26 cellular contexts compared by ENCODE assay signal in genomic region chr1:186202174-186202843, GRCh38.
DNase-seq lines count a peak whose midpoint lies in the region; ATAC-seq, FAIRE-seq and TF ChIP-seq lines count a peak whose summit lies in the region.
"Had no signal": no experiment of that assay in that cellular context is flagged by ENCODE, and none has a peak within 500 bp of the region (broad histone marks: within the 10 kb centered on the region; RNA-seq: fewer than 3 reads in every experiment).

No MANE protein-coding gene starts in this region.

- no peak for TF ChIP-seq POLR2A in uterus (IDR thresholded peaks at IDR 0.05)

- intact Hi-C loops in left cardiac atrium (cut with DNase I) = no loop called here
- intact Hi-C loops in pancreas (cut with DNase I) = no loop called here
- intact Hi-C loops in uterus (cut with DNase I; ENCODE audit: low total_unique reads) = no loop called here

- 74 to 84% methylated on average over 7 of the region's 7 CpGs for WGBS in pancreas, 2 donors

- CTCF ChIA-PET in activated CD8-positive, alpha-beta memory T cell treated with anti-CD3 and anti-CD28 coated beads, Interleukin-2, amount 10 ng/mL, durations not matched to agents 7 days and 5 days (lab: Charles Lee) = no interaction called here

- H3K27ac ChIP-seq in pancreas (no peak overlapping the region), uterus (no peak overlapping the region)
- H3K27ac ChIP-seq: 22Rv1, colonic mucosa, right lobe of liver, SJSA1 had no signal

- H3K9me3 ChIP-seq in pancreas (no peaks in the 10 kb centered on the region), uterus (no peaks in the 10 kb centered on the region)
- H3K9me3 ChIP-seq: colonic mucosa, right lobe of liver, SJSA1 had no signal

- no peaks in the 10 kb centered on the region for H3K36me3 Mint-ChIP-seq in activated CD8-positive, alpha-beta memory T cell treated with anti-CD3 and anti-CD28 coated beads, Interleukin-2, amount 10 ng/mL, durations not matched to agents 7 days and 5 days
- H3K36me3 Mint-ChIP-seq: mesothelial cell of epicardium had no signal

- H3K4me1 ChIP-seq in pancreas (no peaks in the 10 kb centered on the region), uterus (no peaks in the 10 kb centered on the region)
- H3K4me1 ChIP-seq: colonic mucosa, right lobe of liver, SJSA1 had no signal

- no peaks in the 10 kb centered on the region for H3K27me3 ChIP-seq in pancreas
- H3K27me3 ChIP-seq in uterus = no peaks in the 10 kb centered on the region
- H3K27me3 ChIP-seq: colonic mucosa, right lobe of liver, SJSA1 had no signal

- peaks cover 24% of the 10 kb centered on the region for H3K27me3 Mint-ChIP-seq in activated CD8-positive, alpha-beta memory T cell treated with anti-CD3 and anti-CD28 coated beads, Interleukin-2, amount 10 ng/mL, durations not matched to agents 7 days and 5 days

- H3K4me1 Mint-ChIP-seq in activated CD8-positive, alpha-beta memory T cell treated with anti-CD3 and anti-CD28 coated beads, Interleukin-2, amount 10 ng/mL, durations not matched to agents 7 days and 5 days = no peaks in the 10 kb centered on the region
- H3K4me1 Mint-ChIP-seq: mesothelial cell of epicardium had no signal

- H3K9me3 Mint-ChIP-seq in activated CD8-positive, alpha-beta memory T cell treated with anti-CD3 and anti-CD28 coated beads, Interleukin-2, amount 10 ng/mL, durations not matched to agents 7 days and 5 days (ENCODE audit: low read depth) = no peaks in the 10 kb centered on the region

- H3K4me3 Mint-ChIP-seq in activated CD8-positive, alpha-beta memory T cell treated with anti-CD3 and anti-CD28 coated beads, Interleukin-2, amount 10 ng/mL, durations not matched to agents 7 days and 5 days = no peak overlapping the region
- H3K4me3 Mint-ChIP-seq: mesothelial cell of epicardium, neural crest cell had no signal

- H3K4me3 ChIP-seq in pancreas (no peak overlapping the region), uterus (no peak overlapping the region)
- H3K4me3 ChIP-seq: colonic mucosa, right lobe of liver, SJSA1 had no signal

- DNase-seq in NCI-H82 (lab: John Stamatoyannopoulos, UW) (peak; percentile 15), NCI-H82 treated with DMSO at 0.1 percent for 48 hours (lab: John Stamatoyannopoulos, UW; ENCODE audit: unreplicated experiment) (no peak), left cardiac atrium (peak; percentile 61), pancreas (peak in 2 of 6 donors; percentile 9 to 12), uterus (peak; percentile 37 to 62)
- DNase-seq in activated CD8-positive, alpha-beta memory T cell treated with anti-CD3 and anti-CD28 coated beads, Interleukin-2, amount 10 ng/mL, durations not matched to agents 7 days and 5 days = no peak
- no peak for DNase-seq in effector CD8-positive, alpha-beta T cell (lab: John Stamatoyannopoulos, UW)
- DNase-seq: activated CD4-positive, alpha-beta T cell treated with anti-CD3 and anti-CD28 coated beads for 1 hour; activated CD8-positive, alpha-beta memory T cell treated with anti-CD3 and anti-CD28 coated beads, Interleukin-2, amount 50 U/mL, for 4 hours; activated gamma-delta T cell treated with Interleukin-2 at 50 U/mL for 16 hours; C1 segment of cervical spinal cord; colonic mucosa; GDM1; glutamatergic neuron; NCI-H1092 treated with DMSO at 0.1 percent for 48 hours; NCI-H2081 treated with DMSO at 0.1 percent for 48 hours; NCI-H526 treated with DMSO at 0.1 percent for 48 hours; stimulated activated CD4-positive, alpha-beta T cell treated with anti-CD3 and anti-CD28 coated beads, Interleukin-4, amount 100 ng/mL, for 1 hour had no signal

- no peak for FAIRE-seq in pancreas (lab: Jason Lieb, UNC)
- FAIRE-seq: endothelial cell of umbilical vein, H1 had no signal

- ATAC-seq in left cardiac atrium (peak; percentile 87 to 96), pancreas (peak in 3 of 4 donors; percentile 18 to 69 (median 61)), GM21576 (IDR thresholded peaks at IDR 0.05; ENCODE audit: unreplicated experiment) (no peak)
- no peak for ATAC-seq in activated CD8-positive, alpha-beta memory T cell treated with anti-CD3 and anti-CD28 coated beads, Interleukin-2, amount 10 ng/mL, durations not matched to agents 7 days and 5 days

- no peaks in the 10 kb centered on the region for H3K36me3 ChIP-seq in pancreas
- no peaks in the 10 kb centered on the region for H3K36me3 ChIP-seq in uterus
- H3K36me3 ChIP-seq: colonic mucosa, right lobe of liver, SJSA1 had no signal

- H3K27ac Mint-ChIP-seq in activated CD8-positive, alpha-beta memory T cell treated with anti-CD3 and anti-CD28 coated beads, Interleukin-2, amount 10 ng/mL, durations not matched to agents 7 days and 5 days = no peak overlapping the region
- H3K27ac Mint-ChIP-seq: mesothelial cell of epicardium had no signal

- no peak for TF ChIP-seq CTCF in pancreas (IDR thresholded peaks at IDR 0.05)
- no peak for TF ChIP-seq CTCF in uterus (IDR thresholded peaks at IDR 0.05)

Comparison
In these comparisons a context has a peak if more than half of its experiments do, and no peak if none do; other contexts are left out.
1. DNase-seq: peak in NCI-H82 (single experiment), left cardiac atrium (single experiment) and uterus (2 of 2); none in NCI-H82 treated with DMSO at 0.1 percent for 48 hours (single experiment), activated CD8-positive, alpha-beta memory T cell treated with anti-CD3 and anti-CD28 coated beads, Interleukin-2, amount 10 ng/mL, durations not matched to agents 7 days and 5 days (single experiment) and effector CD8-positive, alpha-beta T cell (single experiment).
2. ATAC-seq: peak in left cardiac atrium (2 of 2) and pancreas (3 of 4); none in activated CD8-positive, alpha-beta memory T cell treated with anti-CD3 and anti-CD28 coated beads, Interleukin-2, amount 10 ng/mL, durations not matched to agents 7 days and 5 days (single experiment) and GM21576 (single experiment).